ENCODE assay signal across 10 cellular contexts in genomic region chr16:11624645-11625607, GRCh38. TPM values are rescaled to one million over a fixed set of nuclear protein-coding genes. Genes with fewer than 3 reads are reported as not detected.
DNase-seq lines count a peak whose midpoint lies in the region; ATAC-seq and TF ChIP-seq lines count a peak whose summit lies in the region.
"Had no signal": no experiment of that assay in that cellular context is flagged by ENCODE, and none has a peak within 500 bp of the region (broad histone marks: within the 10 kb centered on the region; RNA-seq: fewer than 3 reads in every experiment).

No MANE protein-coding gene starts in this region.

- no peak overlapping the region for H3K4me2 ChIP-seq in neural progenitor cell

- no peak for DNase-seq in CD8-positive, alpha-beta T cell
- DNase-seq in KBM-7 = peak; percentile 68
- no peak for DNase-seq in neural progenitor cell (ENCODE audit: low spot score)
- no peak for DNase-seq in right cardiac atrium
- no peak for DNase-seq in NCI-H82 treated with DMSO at 0.1 percent for 48 hours (lab: John Stamatoyannopoulos, UW; ENCODE audit: unreplicated experiment)
- DNase-seq: brain microvascular endothelial cell; occipital lobe; stimulated activated CD4-positive, alpha-beta T cell treated with anti-CD3 and anti-CD28 coated beads, Interleukin-2, amount 100 ng/mL, for 48 hours had no signal

- peaks cover 68% of the 10 kb centered on the region for H3K4me1 ChIP-seq in CD8-positive, alpha-beta T cell (ENCODE audit: insufficient read depth, low read length)
- H3K4me1 ChIP-seq in neural progenitor cell (no peaks in the 10 kb centered on the region), right cardiac atrium (ENCODE audit: control insufficient read depth, insufficient read depth, low read length) (no peaks in the 10 kb centered on the region)

- CTCF ChIA-PET in CD8-positive, alpha-beta T cell (lab: Charles Lee) = interaction anchor here (1.1 to 5.5 kb wide), 3 partner anchors 10 to 41 kb away, joined by 3 to 34 read pairs (median 3); no protein-coding TSS in a partner anchor

- 81% methylated on average over 16 of the region's 16 CpGs for WGBS in right cardiac atrium

- no peaks in the 10 kb centered on the region for H3K27me3 Mint-ChIP-seq in CD8-positive, alpha-beta T cell (ENCODE audit: low read depth)
- H3K27me3 Mint-ChIP-seq in activated T-helper 17 cell treated with anti-CD3 and anti-CD28 coated beads, Interleukin-2, amount 50 U/mL, for 72 hours = no peaks in the 10 kb centered on the region
- H3K27me3 Mint-ChIP-seq in neural progenitor cell (ENCODE audit: insufficient read depth, low read depth) = peaks cover 7% of the 10 kb centered on the region

- H2AFZ ChIP-seq in neural progenitor cell (replicated peaks) = no peak overlapping the region

- no peaks in the 10 kb centered on the region for H3F3A ChIP-seq in neural progenitor cell (ENCODE audit: low read depth)

- TF ChIP-seq CTCF in CD8-positive, alpha-beta T cell (IDR thresholded peaks at IDR 0.05) = no peak
- TF ChIP-seq CTCF in neural progenitor cell (IDR thresholded peaks at IDR 0.05) = no peak

- peaks cover 2% of the 10 kb centered on the region for H3K9me3 Mint-ChIP-seq in CD8-positive, alpha-beta T cell
- H3K9me3 Mint-ChIP-seq in activated T-helper 17 cell treated with anti-CD3 and anti-CD28 coated beads, Interleukin-2, amount 50 U/mL, for 72 hours = no peaks in the 10 kb centered on the region
- H3K9me3 Mint-ChIP-seq in neural progenitor cell = no peaks in the 10 kb centered on the region

- no peak overlapping the region for H3K27ac ChIP-seq in CD8-positive, alpha-beta T cell (ENCODE audit: low read depth, low read length)
- H3K27ac ChIP-seq in neural progenitor cell = no peak overlapping the region
- no peak overlapping the region for H3K27ac ChIP-seq in right cardiac atrium (ENCODE audit: low read length)
- H3K27ac ChIP-seq: brain microvascular endothelial cell had no signal

- peaks cover 65% of the 10 kb centered on the region for H3K4me1 Mint-ChIP-seq in CD8-positive, alpha-beta T cell (ENCODE audit: low read depth)
- H3K4me1 Mint-ChIP-seq in activated T-helper 17 cell treated with anti-CD3 and anti-CD28 coated beads, Interleukin-2, amount 50 U/mL, for 72 hours = peaks cover 32% of the 10 kb centered on the region
- peaks cover 14% of the 10 kb centered on the region for H3K4me1 Mint-ChIP-seq in neural progenitor cell

- H3K4me3 ChIP-seq in CD8-positive, alpha-beta T cell (ENCODE audit: low read depth, low read length) = no peak overlapping the region
- H3K4me3 ChIP-seq in neural progenitor cell (no peak overlapping the region), right cardiac atrium (ENCODE audit: low read length) (no peak overlapping the region)

- H3K27ac Mint-ChIP-seq in CD8-positive, alpha-beta T cell = peak overlapping the region; percentile 76
- peak overlapping the region; percentile 52 for H3K27ac Mint-ChIP-seq in activated T-helper 17 cell treated with anti-CD3 and anti-CD28 coated beads, Interleukin-2, amount 50 U/mL, for 72 hours
- H3K27ac Mint-ChIP-seq in neural progenitor cell = peak overlapping the region; percentile 38

- no peaks in the 10 kb centered on the region for H3K27me3 ChIP-seq in CD8-positive, alpha-beta T cell (ENCODE audit: insufficient read depth, low read length)
- H3K27me3 ChIP-seq in neural progenitor cell = no peaks in the 10 kb centered on the region
- H3K27me3 ChIP-seq in right cardiac atrium (ENCODE audit: control insufficient read depth, insufficient read depth) = no peaks in the 10 kb centered on the region
- H3K27me3 ChIP-seq: brain microvascular endothelial cell had no signal

- no peaks in the 10 kb centered on the region for H4K20me1 ChIP-seq in neural progenitor cell (ENCODE audit: low read depth)

- no peaks in the 10 kb centered on the region for H3K36me3 ChIP-seq in CD8-positive, alpha-beta T cell (ENCODE audit: insufficient read depth, low read length)
- no peaks in the 10 kb centered on the region for H3K36me3 ChIP-seq in neural progenitor cell
- H3K36me3 ChIP-seq: brain microvascular endothelial cell had no signal

- intact Hi-C loops in CD8-positive, alpha-beta T cell (cut with DNase I, micrococcal nuclease) = loop anchor here (5.0 kb wide), 3 partner anchors 38 to 93 kb away; partner anchors contain the start of genes LITAF (in 1 of the 2) and SNN (in 1 of the 2)
- intact Hi-C loops in right cardiac atrium (cut with DNase I) = no loop called here

- peaks cover 3% of the 10 kb centered on the region for H3K36me3 Mint-ChIP-seq in CD8-positive, alpha-beta T cell
- H3K36me3 Mint-ChIP-seq in activated T-helper 17 cell treated with anti-CD3 and anti-CD28 coated beads, Interleukin-2, amount 50 U/mL, for 72 hours (ENCODE audit: low read depth) = no peaks in the 10 kb centered on the region
- H3K36me3 Mint-ChIP-seq in neural progenitor cell = no peaks in the 10 kb centered on the region

- H3K4me3 Mint-ChIP-seq in CD8-positive, alpha-beta T cell = no peak overlapping the region
- peak overlapping the region; percentile 43 for H3K4me3 Mint-ChIP-seq in activated T-helper 17 cell treated with anti-CD3 and anti-CD28 coated beads, Interleukin-2, amount 50 U/mL, for 72 hours
- H3K4me3 Mint-ChIP-seq in neural progenitor cell = no peak overlapping the region

- POLR2A ChIA-PET in CD8-positive, alpha-beta T cell (lab: Charles Lee) = interaction anchor here (0.6 to 0.8 kb wide), 2 partner anchors 18 to 69 kb away, joined by 3 to 5 read pairs; no protein-coding TSS in a partner anchor

- no peaks in the 10 kb centered on the region for H3K79me2 ChIP-seq in neural progenitor cell (ENCODE audit: low read depth)

- no peak overlapping the region for H3K9ac ChIP-seq in neural progenitor cell

- ATAC-seq in CD8-positive, alpha-beta T cell = no peak
- ATAC-seq in activated T-helper 17 cell treated with anti-CD3 and anti-CD28 coated beads, Interleukin-2, amount 50 U/mL, for 72 hours (replicated peaks) = peak; percentile 27
- ATAC-seq in GM21447 (IDR thresholded peaks at IDR 0.05; ENCODE audit: unreplicated experiment) (no peak), right cardiac atrium (no peak)

- in situ Hi-C loops in KBM-7 (cut with MboI; ENCODE audit: low pct_unique_long_range_greater_than_20kb, low sequenced_read_pairs) = no loop called here

- no peaks in the 10 kb centered on the region for H3K9me3 ChIP-seq in CD8-positive, alpha-beta T cell (ENCODE audit: low read length)
- no peaks in the 10 kb centered on the region for H3K9me3 ChIP-seq in neural progenitor cell (ENCODE audit: low read depth)
- H3K9me3 ChIP-seq in right cardiac atrium (ENCODE audit: control insufficient read depth, low read length) = no peaks in the 10 kb centered on the region

RNA-seq across cellular contexts. Expression of gene LITAF, which starts 38.2 kb away (rescaled TPM):
- total RNA-seq in CD8-positive, alpha-beta T cell = 100 to 1,000 TPM; 543 TPM
- 10 to 100 TPM; 66.0 to 82.9 TPM for total RNA-seq in activated T-helper 17 cell treated with anti-CD3 and anti-CD28 coated beads, Interleukin-2, amount 50 U/mL, for 72 hours
- total RNA-seq in neural progenitor cell (ENCODE audit: low replicate concordance) (42.5 and 50.0 TPM in 2 replicates), right cardiac atrium (10 to 100 TPM; 54.0 to 76.5 (median 65.3) TPM)
- 25.7 TPM for polyA plus RNA-seq in right cardiac atrium

RNA-seq across cellular contexts. Expression of gene SNN, which starts 43.3 kb away (rescaled TPM):
- 100 to 1,000 TPM; 105 to 107 TPM for total RNA-seq in CD8-positive, alpha-beta T cell
- 1 to 10 TPM; 3.3 to 4.9 TPM for total RNA-seq in activated T-helper 17 cell treated with anti-CD3 and anti-CD28 coated beads, Interleukin-2, amount 50 U/mL, for 72 hours
- total RNA-seq in neural progenitor cell (ENCODE audit: low replicate concordance) (48.7 and 84.2 TPM in 2 replicates), right cardiac atrium (10 to 100 TPM; 24.8 to 33.3 (median 26.1) TPM)
- polyA plus RNA-seq in right cardiac atrium = 24.4 TPM

Comparison
In these comparisons a context has a peak if more than half of its experiments do, and no peak if none do; other contexts are left out.
1. RNA of gene LITAF, which starts 38.2 kb away (total RNA-seq): 543 TPM in CD8-positive, alpha-beta T cell; 66.0 to 82.9 TPM in activated T-helper 17 cell treated with anti-CD3 and anti-CD28 coated beads, Interleukin-2, amount 50 U/mL, for 72 hours, 54.0 to 76.5 TPM in right cardiac atrium and 42.5 to 50.0 TPM in neural progenitor cell; every median in the first group is over 4 times any median in the second.
2. intact Hi-C loops: an anchor here in CD8-positive, alpha-beta T cell (5.0 kb wide); none called in right cardiac atrium.
3. Peak in every context shown above with its lines, with median percentiles within 50 percentile points of each other: H3K27ac Mint-ChIP-seq.